ENCODE assay signal across 22 cellular contexts in genomic region chr14:105907276-105907675, GRCh38.
"Had no signal": no experiment of that assay in that cellular context is flagged by ENCODE, and none has a peak within 500 bp of the region (broad histone marks: within the 10 kb centered on the region; RNA-seq: fewer than 3 reads in every experiment).

No MANE protein-coding gene starts in this region.

- ATAC-seq: heart right ventricle; left colon; left lung; lower lobe of right lung; naive thymus-derived CD4-positive, alpha-beta T cell; natural killer cell treated with Interleukin-12 subunit alpha and Interleukin-12 subunit beta and Interleukin-15 and Interleukin-18, amount 100 ng/mL, for 72 hours; pancreas; right cardiac atrium; sciatic nerve had no signal

- DNase-seq: heart right ventricle; immature natural killer cell; left colon; lower lobe of right lung; mammary epithelial cell; mesendoderm; naive thymus-derived CD4-positive, alpha-beta T cell; retina; stimulated activated CD4-positive, alpha-beta T cell treated with anti-CD3 and anti-CD28 coated beads, Interleukin-12 subunit alpha, Interleukin-12 subunit beta, amount 100 ng/mL, for 4 hours; stimulated activated CD4-positive, alpha-beta T cell treated with anti-CD3 and anti-CD28 coated beads, Interleukin-15, amount 100 ng/mL, for 24 hours; stimulated activated CD4-positive, alpha-beta T cell treated with anti-CD3 and anti-CD28 coated beads, Interleukin-2, amount 100 ng/mL, for 24 hours; stimulated activated CD4-positive, alpha-beta T cell treated with anti-CD3 and anti-CD28 coated beads, Interleukin-4, amount 100 ng/mL, for 1 hour; stimulated activated naive CD4-positive, alpha-beta T cell treated with Interleukin-2 at 50 U/mL for 16 hours; tibial artery; trophoblast cell; upper lobe of right lung had no signal

- H3K27ac Mint-ChIP-seq: immature natural killer cell; mesothelial cell of epicardium; naive thymus-derived CD4-positive, alpha-beta T cell; natural killer cell treated with Interleukin-12 subunit alpha and Interleukin-12 subunit beta and Interleukin-15 and Interleukin-18, amount 100 ng/mL, for 72 hours had no signal

- H3K4me3 Mint-ChIP-seq: immature natural killer cell; mesothelial cell of epicardium; naive thymus-derived CD4-positive, alpha-beta T cell; natural killer cell treated with Interleukin-12 subunit alpha and Interleukin-12 subunit beta and Interleukin-15 and Interleukin-18, amount 100 ng/mL, for 72 hours had no signal

- H3K36me3 Mint-ChIP-seq: immature natural killer cell; naive thymus-derived CD4-positive, alpha-beta T cell; natural killer cell treated with Interleukin-12 subunit alpha and Interleukin-12 subunit beta and Interleukin-15 and Interleukin-18, amount 100 ng/mL, for 72 hours had no signal

- H3K9me3 Mint-ChIP-seq: immature natural killer cell; natural killer cell treated with Interleukin-12 subunit alpha and Interleukin-12 subunit beta and Interleukin-15 and Interleukin-18, amount 100 ng/mL, for 72 hours had no signal

- H3K4me1 Mint-ChIP-seq: mesothelial cell of epicardium had no signal
